ENCODE assay signal across 30 cellular contexts in the genomic region with DNA sequence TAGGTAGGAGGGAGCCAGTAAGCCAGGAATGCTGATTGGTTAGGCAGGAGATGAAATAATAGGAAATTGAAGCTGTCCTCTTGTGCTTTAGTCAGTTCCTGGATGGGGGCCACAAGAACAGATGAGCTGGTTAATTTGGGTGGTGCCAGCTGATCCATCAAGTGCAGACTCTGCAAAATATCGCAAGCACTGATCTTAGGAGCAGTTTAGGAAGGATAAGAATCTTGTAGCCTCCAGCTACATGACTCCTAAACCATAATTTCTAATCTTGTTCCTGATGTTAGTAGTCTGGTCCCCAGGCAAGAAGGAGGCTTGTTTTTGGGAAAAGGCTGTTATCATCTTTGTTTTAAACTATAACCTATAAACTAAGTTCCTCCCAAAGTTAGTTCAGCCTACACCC.
"Had no signal": no experiment of that assay in that cellular context is flagged by ENCODE, and none has a peak within 500 bp of the region (broad histone marks: within the 10 kb centered on the region; RNA-seq: fewer than 3 reads in every experiment).

No MANE protein-coding gene starts in this region.

- H3K9me3 Mint-ChIP-seq: activated T-helper 1 cell treated with anti-CD3 and anti-CD28 coated beads, Interleukin-12 subunit alpha, Interleukin-12 subunit beta, Interleukin-2, Interleukin-4 antibody, amounts not matched to agents 30 ng/mL and 10 ng/mL and 1 ng/mL, durations not matched to agents 14 hours and 24 hours and 36 hours had no signal

- H3K4me3 Mint-ChIP-seq: activated CD4-positive, alpha-beta memory T cell treated with anti-CD3 and anti-CD28 coated beads for 36 hours; activated CD4-positive, alpha-beta T cell treated with anti-CD3 and anti-CD28 coated beads for 36 hours; activated CD4-positive, alpha-beta T cell treated with anti-CD3 and anti-CD28 coated beads, Interleukin-2, amount 10 ng/mL, durations not matched to agents 24 days and 14 days; activated CD8-positive, alpha-beta memory T cell treated with anti-CD3 and anti-CD28 coated beads, Interleukin-2, amount 10 ng/mL, durations not matched to agents 7 days and 5 days; activated CD8-positive, alpha-beta T cell treated with anti-CD3 and anti-CD28 coated beads, Interleukin-2, amount 10 ng/mL, durations not matched to agents 7 days and 5 days; activated naive CD4-positive, alpha-beta T cell treated with anti-CD3 and anti-CD28 coated beads for 36 hours; activated naive CD4-positive, alpha-beta T cell treated with anti-CD3 and anti-CD28 coated beads, Interleukin-2, amount 50 U/mL, for 24 hours; activated naive CD8-positive, alpha-beta T cell treated with anti-CD3 and anti-CD28 coated beads for 36 hours; activated naive CD8-positive, alpha-beta T cell treated with anti-CD3 and anti-CD28 coated beads, Interleukin-2, amount 50 U/mL, for 24 hours; activated T-helper 1 cell treated with anti-CD3 and anti-CD28 coated beads, Interleukin-12 subunit alpha, Interleukin-12 subunit beta, Interleukin-2, Interleukin-4 antibody, amounts not matched to agents 30 ng/mL and 10 ng/mL and 1 ng/mL, durations not matched to agents 14 hours and 24 hours and 36 hours; effector memory CD8-positive, alpha-beta T cell had no signal

- DNase-seq: activated CD4-positive, alpha-beta memory T cell treated with anti-CD3 and anti-CD28 coated beads for 36 hours; activated CD4-positive, alpha-beta T cell treated with anti-CD3 and anti-CD28 coated beads for 36 hours; activated CD4-positive, alpha-beta T cell treated with anti-CD3 and anti-CD28 coated beads, Interleukin-2, amount 10 ng/mL, durations not matched to agents 24 days and 14 days; activated CD4-positive, CD25-positive, alpha-beta regulatory T cell; activated CD4-positive, CD25-positive, alpha-beta regulatory T cell treated with anti-CD3 and anti-CD28 coated beads, Interleukin-2, amount 50 U/mL, for 72 hours; activated CD8-positive, alpha-beta memory T cell treated with anti-CD3 and anti-CD28 coated beads, Interleukin-2, amount 10 ng/mL, durations not matched to agents 7 days and 5 days; activated CD8-positive, alpha-beta memory T cell treated with anti-CD3 and anti-CD28 coated beads, Interleukin-2, amount 50 U/mL, for 4 hours; activated CD8-positive, alpha-beta T cell treated with anti-CD3 and anti-CD28 coated beads, Interleukin-2, amount 10 ng/mL, durations not matched to agents 7 days and 5 days; activated effector memory CD4-positive, alpha-beta T cell treated with anti-CD3 and anti-CD28 coated beads, Interleukin-2, amount 50 U/mL, for 16 hours; activated naive CD4-positive, alpha-beta T cell treated with anti-CD3 and anti-CD28 coated beads for 36 hours; activated naive CD8-positive, alpha-beta T cell treated with anti-CD3 and anti-CD28 coated beads for 36 hours; activated naive CD8-positive, alpha-beta T cell treated with anti-CD3 and anti-CD28 coated beads, Interleukin-2, amount 50 U/mL, for 24 hours; activated T-cell treated with anti-CD3 and anti-CD28 coated beads, Interleukin-2, amount 50 U/mL, for 1 hour; activated T-cell treated with anti-CD3 and anti-CD28 coated beads, Interleukin-2, amount 50 U/mL, for 48 hours; adrenal gland; amygdala; aorta; body of pancreas; caudate nucleus; cortex of kidney; dermis blood vessel endothelial cell; effector CD4-positive, alpha-beta T cell; effector memory CD8-positive, alpha-beta T cell; erythroblast; foreskin melanocyte; heart right ventricle; T-helper 2 cell had no signal

- H3K27ac Mint-ChIP-seq: activated CD4-positive, alpha-beta memory T cell treated with anti-CD3 and anti-CD28 coated beads for 36 hours; activated CD4-positive, alpha-beta T cell treated with anti-CD3 and anti-CD28 coated beads for 36 hours; activated CD4-positive, alpha-beta T cell treated with anti-CD3 and anti-CD28 coated beads, Interleukin-2, amount 10 ng/mL, durations not matched to agents 24 days and 14 days; activated CD8-positive, alpha-beta memory T cell treated with anti-CD3 and anti-CD28 coated beads, Interleukin-2, amount 10 ng/mL, durations not matched to agents 7 days and 5 days; activated CD8-positive, alpha-beta T cell treated with anti-CD3 and anti-CD28 coated beads, Interleukin-2, amount 10 ng/mL, durations not matched to agents 7 days and 5 days; activated naive CD4-positive, alpha-beta T cell treated with anti-CD3 and anti-CD28 coated beads, Interleukin-2, amount 50 U/mL, for 24 hours; activated naive CD8-positive, alpha-beta T cell treated with anti-CD3 and anti-CD28 coated beads for 36 hours; activated naive CD8-positive, alpha-beta T cell treated with anti-CD3 and anti-CD28 coated beads, Interleukin-2, amount 50 U/mL, for 24 hours; activated T-helper 1 cell treated with anti-CD3 and anti-CD28 coated beads, Interleukin-12 subunit alpha, Interleukin-12 subunit beta, Interleukin-2, Interleukin-4 antibody, amounts not matched to agents 30 ng/mL and 10 ng/mL and 1 ng/mL, durations not matched to agents 14 hours and 24 hours and 36 hours; activated T-helper 2 cell treated with anti-CD3 and anti-CD28 coated beads, Interferon-gamma antibody, Interleukin-2, Interleukin-4, amounts not matched to agents 10 μg/mL and 5 μg/mL and 100 μg/mL, durations not matched to agents 14 hours and 24 hours and 36 hours; effector memory CD8-positive, alpha-beta T cell had no signal

- H3K36me3 Mint-ChIP-seq: activated CD4-positive, alpha-beta memory T cell treated with anti-CD3 and anti-CD28 coated beads for 36 hours; activated CD8-positive, alpha-beta memory T cell treated with anti-CD3 and anti-CD28 coated beads, Interleukin-2, amount 10 ng/mL, durations not matched to agents 7 days and 5 days; activated naive CD8-positive, alpha-beta T cell treated with anti-CD3 and anti-CD28 coated beads for 36 hours had no signal

- H3K4me1 Mint-ChIP-seq: activated CD4-positive, alpha-beta T cell treated with anti-CD3 and anti-CD28 coated beads for 36 hours; activated CD4-positive, alpha-beta T cell treated with anti-CD3 and anti-CD28 coated beads, Interleukin-2, amount 10 ng/mL, durations not matched to agents 24 days and 14 days; activated CD8-positive, alpha-beta memory T cell treated with anti-CD3 and anti-CD28 coated beads, Interleukin-2, amount 10 ng/mL, durations not matched to agents 7 days and 5 days; activated naive CD4-positive, alpha-beta T cell treated with anti-CD3 and anti-CD28 coated beads, Interleukin-2, amount 50 U/mL, for 24 hours; activated naive CD8-positive, alpha-beta T cell treated with anti-CD3 and anti-CD28 coated beads for 36 hours; activated naive CD8-positive, alpha-beta T cell treated with anti-CD3 and anti-CD28 coated beads, Interleukin-2, amount 50 U/mL, for 24 hours had no signal
